Comparison of ENCODE assay signal across 10 cellular contexts in the genomic region with DNA sequence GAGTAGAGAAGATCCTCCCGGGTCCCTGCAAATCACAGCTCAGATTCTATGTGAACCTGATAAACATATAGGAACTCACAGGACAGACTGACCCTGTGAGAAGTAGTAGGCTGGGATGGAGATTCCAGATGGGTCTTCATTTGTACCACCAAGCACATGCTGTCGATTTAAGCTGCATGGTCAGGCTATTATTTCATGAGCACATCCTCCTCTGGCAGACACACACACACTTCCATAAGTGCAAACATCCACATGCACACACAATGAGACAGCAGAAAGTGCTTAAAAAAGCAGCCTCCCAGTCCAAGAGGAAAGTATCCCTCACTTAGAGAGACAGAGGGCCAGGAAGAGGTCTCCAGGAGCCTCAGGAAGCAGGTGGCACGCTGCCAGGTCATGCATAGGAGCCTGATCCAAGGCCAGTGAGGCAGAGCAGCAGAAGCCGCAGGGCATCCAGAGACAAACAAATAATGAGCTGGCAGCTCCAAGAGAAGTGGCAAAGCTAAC.
DNase-seq lines count a peak whose midpoint lies in the region; ATAC-seq and TF ChIP-seq lines count a peak whose summit lies in the region.
"Had no signal": no experiment of that assay in that cellular context is flagged by ENCODE, and none has a peak within 500 bp of the region (broad histone marks: within the 10 kb centered on the region; RNA-seq: fewer than 3 reads in every experiment).

No MANE protein-coding gene starts in this region.

- H3K9me3 ChIP-seq in PC-3 (ENCODE audit: low read length), result no peaks in the 10 kb centered on the region

- H3K36me3 ChIP-seq in ACC112 (ENCODE audit: insufficient read depth, low read length), result no peaks in the 10 kb centered on the region
- no peaks in the 10 kb centered on the region for H3K36me3 ChIP-seq in PC-3 (ENCODE audit: low read depth, low read length)

- POLR2A ChIA-PET in PC-3 (lab: Charles Lee; ENCODE audit: unreplicated experiment) (interaction anchor here (0.8 kb wide), 1 partner anchor 90 kb away, joined by 5 read pairs; no protein-coding TSS in a partner anchor), WTC11 (lab: Charles Lee) (no interaction called here)

- peak overlapping the region; percentile 74 for H3K4me2 ChIP-seq in PC-3 (ENCODE audit: low read length)

- H3K4me1 Mint-ChIP-seq in WTC11, result no peaks in the 10 kb centered on the region

- H4K20me1 ChIP-seq in PC-3 (ENCODE audit: low read length), result no peaks in the 10 kb centered on the region

- H3K4me3 ChIP-seq in ACC112 (ENCODE audit: low read depth, low read length), result no peak overlapping the region
- 0 out of 2 replicates have a peak overlapping the region, but pooled peaks have one; percentile 11 for H3K4me3 ChIP-seq in PC-3 (ENCODE audit: low read length)

- 0 out of 2 replicates have a peak, but pooled peaks cover 4% of the 10 kb centered on the region for H3K9me2 ChIP-seq in PC-3 (replicated peaks; ENCODE audit: low read length)

- peaks cover 5% of the 10 kb centered on the region for H3F3A ChIP-seq in PC-3 (ENCODE audit: low read length, unreplicated experiment)

- TF ChIP-seq EP300 in Ishikawa (IDR thresholded peaks at IDR 0.05; ENCODE audit: borderline replicate concordance), result peak; percentile 62; the same call in 1 of the 2 replicates

- peaks cover 6% of the 10 kb centered on the region for H3K9me3 Mint-ChIP-seq in WTC11

- H3K79me2 ChIP-seq in ACC112 (ENCODE audit: control insufficient read depth, insufficient read depth, low read length, unreplicated experiment), result no peaks in the 10 kb centered on the region
- no peaks in the 10 kb centered on the region for H3K79me2 ChIP-seq in PC-3 (ENCODE audit: low read length)

- no peak overlapping the region for H3K4me3 Mint-ChIP-seq in WTC11

- BruUV-seq in PC-3 (replicated peaks; lab: Mats Ljungman, UMichigan), result no TSS peak

- no peak for TF ChIP-seq RAD21 in Ishikawa (IDR thresholded peaks at IDR 0.05; ENCODE audit: low read depth)

- TF ChIP-seq CTCF in PC-3 (conservative IDR thresholded peaks at IDR 0.05; ENCODE audit: low read depth, low read length), result no peak
- no peak for TF ChIP-seq CTCF in foreskin keratinocyte (conservative IDR thresholded peaks at IDR 0.05)
- no peak for TF ChIP-seq CTCF in WTC11 (IDR thresholded peaks at IDR 0.05)

- H3K9ac ChIP-seq in PC-3 (ENCODE audit: low read length), result peak overlapping the region; percentile 49

- intact Hi-C loops in PC-3 (cut with micrococcal nuclease), result loop anchor here (1.0 to 2.0 kb wide), 3 partner anchors 44 to 166 kb away; a partner anchor contains a TSS

- peak; percentile 80 for ATAC-seq in PC-3
- ATAC-seq in foreskin keratinocyte, result peak; percentile 66
- no peak for ATAC-seq in WTC11

- H3K27me3 ChIP-seq in ACC112 (ENCODE audit: insufficient read depth, low read length), result no peaks in the 10 kb centered on the region
- no peaks in the 10 kb centered on the region for H3K27me3 ChIP-seq in PC-3 (ENCODE audit: low read length)
- H3K27me3 ChIP-seq in foreskin keratinocyte, result no peaks in the 10 kb centered on the region

- H3K27ac Mint-ChIP-seq in WTC11, result no peak overlapping the region

- H3K36me3 Mint-ChIP-seq in WTC11, result no peaks in the 10 kb centered on the region

- CTCF ChIA-PET in PC-3 (lab: Charles Lee) (no interaction called here), WTC11 (lab: Charles Lee) (interaction anchor here (1.2 kb wide), 1 partner anchor 120 kb away, joined by 3 read pairs; no protein-coding TSS in a partner anchor)

- peaks cover 45% of the 10 kb centered on the region for H3K27me3 Mint-ChIP-seq in WTC11 (ENCODE audit: low read depth)

- H2AFZ ChIP-seq in ACC112 (ENCODE audit: low read length, unreplicated experiment) (peak overlapping the region; percentile 48), PC-3 (ENCODE audit: low read length) (peak overlapping the region; percentile 23; the same call in 1 of the 2 replicates)

- H3K27ac ChIP-seq in ACC112 (ENCODE audit: low read depth, low read length), result no peak overlapping the region
- H3K27ac ChIP-seq in PC-3 (ENCODE audit: low read length), result peak overlapping the region; percentile 91
- no peak overlapping the region for H3K27ac ChIP-seq in foreskin keratinocyte

- H3K4me1 ChIP-seq in ACC112 (ENCODE audit: control insufficient read depth, insufficient read depth, low read length, unreplicated experiment), result peaks cover 11% of the 10 kb centered on the region
- H3K4me1 ChIP-seq in PC-3 (ENCODE audit: insufficient read depth, low read length), result peaks cover 26% of the 10 kb centered on the region
- H3K4me1 ChIP-seq in foreskin keratinocyte, result peaks cover 31% of the 10 kb centered on the region

- DNase-seq in PC-3, result peak; percentile 95
- DNase-seq in foreskin keratinocyte, result peak; percentile 59 to 79
- no peak for DNase-seq in stimulated activated CD4-positive, alpha-beta T cell treated with anti-CD3 and anti-CD28 coated beads, Interleukin-1b, Interleukin-23, amount 100 ng/mL, for 48 hours
- DNase-seq in WTC11 (ENCODE audit: low spot score), result no peak
- DNase-seq in OCI-M2 (lab: John Stamatoyannopoulos, UW; ENCODE audit: unreplicated experiment), result no peak
- DNase-seq in NK-92 (lab: John Stamatoyannopoulos, UW; ENCODE audit: unreplicated experiment), result no peak
- DNase-seq: C1 segment of cervical spinal cord; stimulated activated CD4-positive, alpha-beta T cell treated with anti-CD3 and anti-CD28 coated beads, Interleukin-4, amount 100 ng/mL, for 1 hour had no signal

TF ChIP-seq in Ishikawa, 13 proteins besides CTCF, POLR2A, EP300 and RAD21 (continues in another document):
- TF ChIP-seq EGR1 (IDR thresholded peaks at IDR 0.05) (no peak), FOXM1 (IDR thresholded peaks at IDR 0.05; ENCODE audit: borderline replicate concordance, low read depth) (no peak), TCF12 (IDR thresholded peaks at IDR 0.05; ENCODE audit: low read depth) (peak; percentile 47), NFIC (IDR thresholded peaks at IDR 0.05) (peak; percentile 85), TEAD4 (IDR thresholded peaks at IDR 0.05) (peak; percentile 36; the same call in 1 of the 2 replicates), CREB1 (IDR thresholded peaks at IDR 0.05; ENCODE audit: low read depth) (no peak)
- TF ChIP-seq, protein P1, sequence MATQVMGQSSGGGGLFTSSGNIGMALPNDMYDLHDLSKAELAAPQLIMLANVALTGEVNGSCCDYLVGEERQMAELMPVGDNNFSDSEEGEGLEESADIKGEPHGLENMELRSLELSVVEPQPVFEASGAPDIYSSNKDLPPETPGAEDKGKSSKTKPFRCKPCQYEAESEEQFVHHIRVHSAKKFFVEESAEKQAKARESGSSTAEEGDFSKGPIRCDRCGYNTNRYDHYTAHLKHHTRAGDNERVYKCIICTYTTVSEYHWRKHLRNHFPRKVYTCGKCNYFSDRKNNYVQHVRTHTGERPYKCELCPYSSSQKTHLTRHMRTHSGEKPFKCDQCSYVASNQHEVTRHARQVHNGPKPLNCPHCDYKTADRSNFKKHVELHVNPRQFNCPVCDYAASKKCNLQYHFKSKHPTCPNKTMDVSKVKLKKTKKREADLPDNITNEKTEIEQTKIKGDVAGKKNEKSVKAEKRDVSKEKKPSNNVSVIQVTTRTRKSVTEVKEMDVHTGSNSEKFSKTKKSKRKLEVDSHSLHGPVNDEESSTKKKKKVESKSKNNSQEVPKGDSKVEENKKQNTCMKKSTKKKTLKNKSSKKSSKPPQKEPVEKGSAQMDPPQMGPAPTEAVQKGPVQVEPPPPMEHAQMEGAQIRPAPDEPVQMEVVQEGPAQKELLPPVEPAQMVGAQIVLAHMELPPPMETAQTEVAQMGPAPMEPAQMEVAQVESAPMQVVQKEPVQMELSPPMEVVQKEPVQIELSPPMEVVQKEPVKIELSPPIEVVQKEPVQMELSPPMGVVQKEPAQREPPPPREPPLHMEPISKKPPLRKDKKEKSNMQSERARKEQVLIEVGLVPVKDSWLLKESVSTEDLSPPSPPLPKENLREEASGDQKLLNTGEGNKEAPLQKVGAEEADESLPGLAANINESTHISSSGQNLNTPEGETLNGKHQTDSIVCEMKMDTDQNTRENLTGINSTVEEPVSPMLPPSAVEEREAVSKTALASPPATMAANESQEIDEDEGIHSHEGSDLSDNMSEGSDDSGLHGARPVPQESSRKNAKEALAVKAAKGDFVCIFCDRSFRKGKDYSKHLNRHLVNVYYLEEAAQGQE (IDR thresholded peaks at IDR 0.05; ENCODE audit: low read depth), result no peak

TF ChIP-seq in WTC11, 78 proteins besides CTCF, POLR2A, EP300 and RAD21:
- TF ChIP-seq ZNF423 (CRISPR knock-in tag; IDR thresholded peaks at IDR 0.05) (no peak), JUN (CRISPR knock-in tag; IDR thresholded peaks at IDR 0.05) (no peak), FOXP1 (CRISPR knock-in tag; IDR thresholded peaks at IDR 0.05; ENCODE audit: borderline replicate concordance) (no peak), ZNF138 (CRISPR knock-in tag; conservative IDR thresholded peaks at IDR 0.05) (no peak), NFE2L1 (CRISPR knock-in tag; IDR thresholded peaks at IDR 0.05) (no peak), TP53 (CRISPR knock-in tag; IDR thresholded peaks at IDR 0.05) (no peak), NR3C1 (CRISPR knock-in tag; conservative IDR thresholded peaks at IDR 0.05; ENCODE audit: low read depth) (no peak)
- TF ChIP-seq, protein P2, sequence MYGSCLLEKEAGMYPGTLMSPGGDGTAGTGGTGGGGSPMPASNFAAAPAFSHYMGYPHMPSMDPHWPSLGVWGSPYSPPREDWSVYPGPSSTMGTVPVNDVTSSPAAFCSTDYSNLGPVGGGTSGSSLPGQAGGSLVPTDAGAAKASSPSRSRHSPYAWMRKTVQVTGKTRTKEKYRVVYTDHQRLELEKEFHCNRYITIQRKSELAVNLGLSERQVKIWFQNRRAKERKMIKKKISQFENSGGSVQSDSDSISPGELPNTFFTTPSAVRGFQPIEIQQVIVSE (CRISPR knock-in tag; IDR thresholded peaks at IDR 0.05; ENCODE audit: borderline replicate concordance), result no peak
- TF ChIP-seq, protein P3, sequence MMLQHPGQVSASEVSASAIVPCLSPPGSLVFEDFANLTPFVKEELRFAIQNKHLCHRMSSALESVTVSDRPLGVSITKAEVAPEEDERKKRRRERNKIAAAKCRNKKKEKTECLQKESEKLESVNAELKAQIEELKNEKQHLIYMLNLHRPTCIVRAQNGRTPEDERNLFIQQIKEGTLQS (CRISPR knock-in tag; conservative IDR thresholded peaks at IDR 0.05), result no peak
- TF ChIP-seq, protein P4, sequence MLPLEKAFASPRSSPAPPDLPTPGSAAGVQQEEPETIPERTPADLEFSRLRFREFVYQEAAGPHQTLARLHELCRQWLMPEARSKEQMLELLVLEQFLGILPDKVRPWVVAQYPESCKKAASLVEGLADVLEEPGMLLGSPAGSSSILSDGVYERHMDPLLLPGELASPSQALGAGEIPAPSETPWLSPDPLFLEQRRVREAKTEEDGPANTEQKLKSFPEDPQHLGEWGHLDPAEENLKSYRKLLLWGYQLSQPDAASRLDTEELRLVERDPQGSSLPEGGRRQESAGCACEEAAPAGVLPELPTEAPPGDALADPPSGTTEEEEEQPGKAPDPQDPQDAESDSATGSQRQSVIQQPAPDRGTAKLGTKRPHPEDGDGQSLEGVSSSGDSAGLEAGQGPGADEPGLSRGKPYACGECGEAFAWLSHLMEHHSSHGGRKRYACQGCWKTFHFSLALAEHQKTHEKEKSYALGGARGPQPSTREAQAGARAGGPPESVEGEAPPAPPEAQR (CRISPR knock-in tag; IDR thresholded peaks at IDR 0.05), result no peak

Comparison
In these comparisons a context has a peak if more than half of its experiments do, and no peak if none do; other contexts are left out.
1. DNase-seq: peak in PC-3 (single experiment) and foreskin keratinocyte (2 of 2); none in stimulated activated CD4-positive, alpha-beta T cell treated with anti-CD3 and anti-CD28 coated beads, Interleukin-1b, Interleukin-23, amount 100 ng/mL, for 48 hours (single experiment), WTC11 (single experiment), OCI-M2 (single experiment) and NK-92 (single experiment).